35 cellular contexts compared by ENCODE assay signal in genomic region chr4:36844448-36844847, GRCh38.
"Had no signal": no experiment of that assay in that cellular context is flagged by ENCODE, and none has a peak within 500 bp of the region (broad histone marks: within the 10 kb centered on the region; RNA-seq: fewer than 3 reads in every experiment).

No MANE protein-coding gene starts in this region.

- H3K27me3 ChIP-seq: MG63 had no signal

- H3K4me3 ChIP-seq: MG63 had no signal

- H3K9me3 ChIP-seq: MG63 had no signal

- DNase-seq: Karpas-422, Kasumi-1, MG63, MM.1S, MV-4-11, NCI-H1048, NCI-H1092, NCI-H1092 treated with DMSO at 0.1 percent for 48 hours, NCI-H1105, NCI-H1105 treated with DMSO at 0.1 percent for 48 hours, NCI-H1417, NCI-H1417 treated with DMSO at 0.1 percent for 48 hours, NCI-H1436, NCI-H1436 treated with DMSO at 0.1 percent for 48 hours, NCI-H146, NCI-H1694, NCI-H1694 treated with DMSO at 0.1 percent for 48 hours, NCI-H187, NCI-H187 treated with DMSO at 0.1 percent for 48 hours, NCI-H1930, NCI-H2029, NCI-H2029 treated with DMSO at 0.1 percent for 48 hours, NCI-H2081, NCI-H2081 treated with DMSO at 0.1 percent for 48 hours, NCI-H2107, NCI-H2171, NCI-H2171 treated with DMSO at 0.1 percent for 48 hours, NCI-H2227 treated with DMSO at 0.1 percent for 48 hours, NCI-H226, NCI-H345, NCI-H446, NCI-H446 treated with DMSO at 0.1 percent for 48 hours, NCI-H510A, NCI-H510A treated with DMSO at 0.1 percent for 48 hours, NCI-H524 had no signal

- H3K36me3 ChIP-seq: MG63 had no signal
